Comparison of ENCODE assay signal across 1 cellular context in genomic region chr13:65679240-65679639, GRCh38.
TF ChIP-seq lines count a peak whose summit lies in the region.

No MANE protein-coding gene starts in this region.

TF ChIP-seq in H1, 55 proteins besides CTCF, POLR2A, EP300 and RAD21 (continued from another document):
- TF ChIP-seq NANOG (IDR thresholded peaks at IDR 0.05; ENCODE audit: insufficient read depth, low read depth, low read length, poor library complexity, severe bottlenecking) (no peak), FOSL1 (IDR thresholded peaks at IDR 0.05; ENCODE audit: insufficient read depth, low read depth, low read length) (no peak), TAF1 (IDR thresholded peaks at IDR 0.05; ENCODE audit: low read depth, low read length) (no peak), POU5F1 (IDR thresholded peaks at IDR 0.05; ENCODE audit: low read depth, low read length) (no peak), BRCA1 (IDR thresholded peaks at IDR 0.05; ENCODE audit: low read depth, low read length) (no peak), KDM4A (IDR thresholded peaks at IDR 0.05; ENCODE audit: low read depth, low read length, severe bottlenecking) (no peak), NRF1 (IDR thresholded peaks at IDR 0.05; ENCODE audit: low read depth, low read length) (no peak)
